ENCODE assay signal across 8 cellular contexts in the genomic region with DNA sequence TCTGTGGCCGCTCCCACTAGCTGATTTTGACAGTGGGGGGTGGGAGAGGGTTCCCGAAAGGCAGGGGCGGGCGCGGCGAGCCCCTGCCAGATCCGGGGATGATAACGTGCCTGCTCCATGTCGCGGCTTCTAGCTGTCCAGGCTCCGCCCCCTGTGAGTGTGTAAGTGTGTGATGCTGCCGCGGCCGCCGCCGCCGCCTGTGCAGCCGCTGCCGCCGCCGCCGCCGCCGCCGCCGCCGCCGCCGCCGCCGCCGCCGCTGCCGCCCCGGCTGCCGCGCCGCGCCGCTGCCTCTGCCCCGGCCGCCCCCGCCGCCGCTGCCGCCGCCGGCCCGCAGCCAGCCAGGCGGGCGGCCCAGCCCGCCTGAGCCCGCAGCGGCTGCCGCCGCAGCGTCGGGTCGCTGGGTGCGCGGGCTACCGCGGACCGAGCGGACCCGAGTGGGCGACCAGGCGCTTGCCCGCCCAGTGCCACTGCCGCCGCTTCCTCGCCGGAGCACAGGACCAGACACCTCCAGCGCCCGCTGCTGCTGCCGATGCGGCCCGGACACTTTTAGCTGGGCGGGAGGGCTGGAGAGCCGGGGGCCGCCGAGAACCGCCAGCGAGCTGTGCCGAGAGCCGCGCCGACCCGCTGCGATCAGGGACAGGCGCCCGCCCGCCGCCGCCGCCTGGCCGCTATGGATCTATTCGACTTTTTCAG. TPM values are rescaled to one million over a fixed set of nuclear protein-coding genes. Genes with fewer than 3 reads are reported as not detected.
DNase-seq lines count a peak whose midpoint lies in the region; ATAC-seq, FAIRE-seq and TF ChIP-seq lines count a peak whose summit lies in the region.

Gene AFF2 (plus strand): TSS at position 190 of the 693 bp plus-strand sequence. CDS start 481 bp downstream, at position 671.

- FAIRE-seq in keratinocyte (lab: Jason Lieb, UNC): no peak

- H3K4me3 ChIP-seq in keratinocyte (ENCODE audit: control insufficient read depth in 2 of 3, extremely low read depth in 1 of 3, insufficient read depth in 2 of 3, low read depth in 1 of 3, low read length in 3 of 3): peak within 1 kb of the TSS in 2 of 3 experiments; percentile 19 to 42

- TF ChIP-seq CTCF in GM13977 (IDR thresholded peaks at IDR 0.05; ENCODE audit: extremely low read depth, insufficient read depth, missing control alignments) (no peak), brain (conservative IDR thresholded peaks at IDR 0.05) (no peak), keratinocyte (optimal IDR thresholded peaks at IDR 0.05 in 1 of 3, IDR thresholded peaks at IDR 0.05 in 1 of 3, conservative IDR thresholded peaks at IDR 0.05 in 1 of 3; ENCODE audit: extremely low read depth in 1 of 3, insufficient read depth in 2 of 3, low read length in 3 of 3) (no peak)

- no peak within 1 kb of the TSS for H2AFZ ChIP-seq in keratinocyte (ENCODE audit: control insufficient read depth, low read length)

- H3K4me2 ChIP-seq in keratinocyte (ENCODE audit: control insufficient read depth, extremely low read depth, insufficient read depth, low read depth, low read length): peak within 1 kb of the TSS; percentile 56

- peaks cover 10% of the 10 kb centered on the region for H3K4me1 Mint-ChIP-seq in T-helper 1 cell treated with Interleukin-12 subunit alpha and Interleukin-12 subunit beta and Interleukin-4 antibody, amounts not matched to agents 30 μg/mL and 1 μg/mL, for 36 hours (ENCODE audit: low read depth)
- peaks cover 21% of the 10 kb centered on the region for H3K4me1 Mint-ChIP-seq in brain

- peaks cover 20% of the 10 kb centered on the region for H3K27me3 Mint-ChIP-seq in T-helper 1 cell treated with Interleukin-12 subunit alpha and Interleukin-12 subunit beta and Interleukin-4 antibody, amounts not matched to agents 30 μg/mL and 1 μg/mL, for 36 hours (ENCODE audit: low read depth)
- peaks cover 10% of the 10 kb centered on the region for H3K27me3 Mint-ChIP-seq in brain

- no peak within 1 kb of the TSS for H3K27ac Mint-ChIP-seq in T-helper 1 cell treated with Interleukin-12 subunit alpha and Interleukin-12 subunit beta and Interleukin-4 antibody, amounts not matched to agents 30 μg/mL and 1 μg/mL, for 36 hours
- H3K27ac Mint-ChIP-seq in brain: peak within 1 kb of the TSS in 2 of 5 experiments; percentile 89 to 91

- H4K20me1 ChIP-seq in keratinocyte (ENCODE audit: control insufficient read depth, extremely low read depth, insufficient read depth, low read length): no peaks in the 10 kb centered on the region

- no peaks in the 10 kb centered on the region for H3K36me3 ChIP-seq in keratinocyte (ENCODE audit: control insufficient read depth in 2 of 2, extremely low read depth in 1 of 2, insufficient read depth in 2 of 2, low read length in 2 of 2)

- H3K9me3 ChIP-seq in keratinocyte (ENCODE audit: control insufficient read depth, low read depth, low read length): no peaks in the 10 kb centered on the region

- no peaks in the 10 kb centered on the region for H3K9me3 Mint-ChIP-seq in T-helper 1 cell treated with Interleukin-12 subunit alpha and Interleukin-12 subunit beta and Interleukin-4 antibody, amounts not matched to agents 30 μg/mL and 1 μg/mL, for 36 hours
- H3K9me3 Mint-ChIP-seq in brain: peaks cover 0 to 6% (median 0%) of the 10 kb centered on the region in 5 experiments

- H3K79me2 ChIP-seq in keratinocyte (ENCODE audit: control insufficient read depth, insufficient read depth, low read length): no peaks in the 10 kb centered on the region

- in situ Hi-C loops in GM13977 (cut with MboI; ENCODE audit: low pct_unique_long_range_greater_than_20kb, low sequenced_read_pairs, unreplicated experiment): no loop called here

- DNase-seq in GM13977 (ENCODE audit: low spot score) (peak; percentile 32), keratinocyte (ENCODE audit: low read depth, low spot score) (no peak), SIG-M5 treated with dmso at 0.1 percent for 504 hours (lab: John Stamatoyannopoulos, UW; ENCODE audit: unreplicated experiment) (no peak)
- DNase-seq in stimulated activated CD4-positive, alpha-beta T cell treated with anti-CD3 and anti-CD28 coated beads, Interleukin-2, amount 100 ng/mL, for 4 hours (ENCODE audit: low read depth): peak; percentile 40

- peak within 1 kb of the TSS; percentile 77 for H3K4me3 Mint-ChIP-seq in T-helper 1 cell treated with Interleukin-12 subunit alpha and Interleukin-12 subunit beta and Interleukin-4 antibody, amounts not matched to agents 30 μg/mL and 1 μg/mL, for 36 hours
- peak within 1 kb of the TSS; percentile 87 to 93 (median 90) for H3K4me3 Mint-ChIP-seq in brain

- ATAC-seq in HG03280 (IDR thresholded peaks at IDR 0.05; ENCODE audit: unreplicated experiment) (peak; percentile 49), GM18861 (IDR thresholded peaks at IDR 0.05; ENCODE audit: unreplicated experiment) (no peak)

- peaks cover 25% of the 10 kb centered on the region for H3K27me3 ChIP-seq in keratinocyte (ENCODE audit: control insufficient read depth, extremely low read depth, insufficient read depth, low read length)

- H3K27ac ChIP-seq in keratinocyte (ENCODE audit: control insufficient read depth, insufficient read depth, low read length): no peak within 1 kb of the TSS

- dilution Hi-C loops in keratinocyte (cut with MboI; ENCODE audit: extremely low pct_ligation_motif_present, low sequenced_read_pairs): no loop called here

- H3K9me1 ChIP-seq in keratinocyte (ENCODE audit: control insufficient read depth, extremely low read depth, insufficient read depth, low read length): no peaks in the 10 kb centered on the region

- H3K36me3 Mint-ChIP-seq in T-helper 1 cell treated with Interleukin-12 subunit alpha and Interleukin-12 subunit beta and Interleukin-4 antibody, amounts not matched to agents 30 μg/mL and 1 μg/mL, for 36 hours (ENCODE audit: low read depth): no peaks in the 10 kb centered on the region
- H3K36me3 Mint-ChIP-seq in brain: no peaks in the 10 kb centered on the region

- no peaks in the 10 kb centered on the region for H3K4me1 ChIP-seq in keratinocyte (ENCODE audit: control insufficient read depth, extremely low read depth, insufficient read depth, low read length)

- no peak within 1 kb of the TSS for H3K9ac ChIP-seq in keratinocyte (ENCODE audit: control insufficient read depth, extremely low read depth, insufficient read depth, low read length)

RNA-seq across cellular contexts. Expression of gene AFF2, which starts in this region (rescaled TPM):
- polyA plus RNA-seq in brain (ENCODE audit: insufficient read depth, low read depth, low replicate concordance) (0.42 TPM), keratinocyte (0.01 to 0.03 TPM (median 0.02 TPM) in 3 replicates)
- polyA plus RNA-seq in keratinocyte (2011; ENCODE audit: low read depth): not detected
- 0.06 and 0.10 TPM in 2 replicates for polyA plus RNA-seq in keratinocyte (2011; cell fraction: cytosol; rRNA removed)
- polyA plus RNA-seq in keratinocyte (2011; cell fraction: nucleus; rRNA removed): 0.03 and 0.16 TPM in 2 replicates
- 0.01 TPM in 1 of 2 replicates, not detected in the other for polyA plus RNA-seq in keratinocyte (2012; ENCODE audit: low replicate concordance)
- 0.07 TPM in 1 of 3 replicates, not detected in the others for polyA minus RNA-seq in keratinocyte
- not detected for polyA minus RNA-seq in keratinocyte (2011; cell fraction: cytosol; rRNA and poly(A)+ RNA removed)
- polyA minus RNA-seq in keratinocyte (2011; cell fraction: nucleus; rRNA and poly(A)+ RNA removed): 0.08 TPM in 1 of 2 replicates, not detected in the other

Comparison
In these comparisons a context has a peak if more than half of its experiments do, and no peak if none do; other contexts are left out.
1. DNase-seq: peak in GM13977 (single experiment) and stimulated activated CD4-positive, alpha-beta T cell treated with anti-CD3 and anti-CD28 coated beads, Interleukin-2, amount 100 ng/mL, for 4 hours (single experiment); none in keratinocyte (single experiment) and SIG-M5 treated with dmso at 0.1 percent for 504 hours (single experiment).